ENCODE assay signal across 11 cellular contexts in the genomic region with DNA sequence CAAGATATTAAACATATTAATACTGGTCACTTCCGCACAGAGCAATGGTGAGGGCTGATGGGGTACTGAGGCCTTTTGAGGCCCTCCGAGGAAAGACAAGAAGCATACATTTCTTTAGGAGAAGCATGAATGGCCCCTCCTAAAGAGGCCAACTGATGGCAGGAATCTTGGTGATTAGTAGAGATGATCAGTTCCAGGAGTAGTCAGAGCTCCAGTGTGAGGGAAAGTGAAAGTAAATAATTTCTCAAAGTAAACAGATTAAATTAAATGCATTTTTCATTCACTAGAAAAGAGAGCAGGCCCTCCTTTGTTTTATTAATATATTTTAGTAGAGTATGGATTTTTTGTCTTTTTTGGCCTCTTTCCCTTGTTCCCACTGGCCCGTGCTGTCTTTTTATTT. TPM values are rescaled to one million over a fixed set of nuclear protein-coding genes. Genes with fewer than 3 reads are reported as not detected.
A peak's percentile ranks its signal among the peaks of the same experiment; 100 is the strongest.
DNase-seq lines count a peak whose midpoint lies in the region; TF ChIP-seq lines count a peak whose summit lies in the region.
"Had no signal": no experiment of that assay in that cellular context is flagged by ENCODE, and none has a peak within 500 bp of the region (broad histone marks: within the 10 kb centered on the region; RNA-seq: fewer than 3 reads in every experiment).

No MANE protein-coding gene starts in this region.

- no peaks in the 10 kb centered on the region for H4K20me1 ChIP-seq in neural progenitor cell (ENCODE audit: low read depth)

- 61 to 65% methylated on average over 3 of the region's 3 CpGs for WGBS in tibial nerve, 2 donors

- TF ChIP-seq CTCF in tibial nerve (IDR thresholded peaks at IDR 0.05), result no peak
- TF ChIP-seq CTCF in neural progenitor cell (IDR thresholded peaks at IDR 0.05), result no peak

- TF ChIP-seq EP300 in tibial nerve (IDR thresholded peaks at IDR 0.05), result no peak

- H3K36me3 Mint-ChIP-seq in activated naive CD4-positive, alpha-beta T cell treated with anti-CD3 and anti-CD28 coated beads, Interleukin-2, amount 10 ng/mL, durations not matched to agents 7 days and 5 days, result no peaks in the 10 kb centered on the region
- H3K36me3 Mint-ChIP-seq in neural progenitor cell, result no peaks in the 10 kb centered on the region
- H3K36me3 Mint-ChIP-seq: type B pancreatic cell had no signal

- peaks cover 36% of the 10 kb centered on the region for H3K4me1 Mint-ChIP-seq in activated naive CD4-positive, alpha-beta T cell treated with anti-CD3 and anti-CD28 coated beads, Interleukin-2, amount 10 ng/mL, durations not matched to agents 7 days and 5 days
- H3K4me1 Mint-ChIP-seq in neural progenitor cell, result peaks cover 20% of the 10 kb centered on the region

- H3K9ac ChIP-seq in endocrine pancreas (ENCODE audit: control insufficient read depth, insufficient read depth, low read length) (no peak overlapping the region), neural progenitor cell (no peak overlapping the region)

- H3K9me3 Mint-ChIP-seq in activated naive CD4-positive, alpha-beta T cell treated with anti-CD3 and anti-CD28 coated beads, Interleukin-2, amount 10 ng/mL, durations not matched to agents 7 days and 5 days, result no peaks in the 10 kb centered on the region
- H3K9me3 Mint-ChIP-seq in neural progenitor cell, result no peaks in the 10 kb centered on the region
- H3K9me3 Mint-ChIP-seq: type B pancreatic cell had no signal

- H3K79me2 ChIP-seq in neural progenitor cell (ENCODE audit: low read depth), result no peaks in the 10 kb centered on the region

- no peak for DNase-seq in activated naive CD4-positive, alpha-beta T cell treated with anti-CD3 and anti-CD28 coated beads, Interleukin-2, amount 10 ng/mL, durations not matched to agents 7 days and 5 days
- DNase-seq in activated naive CD4-positive, alpha-beta T cell treated with anti-CD3 and anti-CD28 coated beads, Interleukin-2, amount 50 U/mL, for 16 hours, result no peak
- DNase-seq in RPMI7951 (ENCODE audit: low read depth), result peak; percentile 30
- no peak for DNase-seq in tibial nerve (ENCODE audit: low spot score in 2 of 2)
- no peak for DNase-seq in neural progenitor cell (ENCODE audit: low spot score)
- no peak for DNase-seq in RKO (ENCODE audit: low spot score)
- no peak for DNase-seq in COLO668 (lab: John Stamatoyannopoulos, UW; ENCODE audit: unreplicated experiment)
- DNase-seq: islet precursor cell, NCI-H446 treated with DMSO at 0.1 percent for 48 hours had no signal

- H3K4me3 Mint-ChIP-seq in activated naive CD4-positive, alpha-beta T cell treated with anti-CD3 and anti-CD28 coated beads, Interleukin-2, amount 10 ng/mL, durations not matched to agents 7 days and 5 days, result peak overlapping the region; percentile 65
- H3K4me3 Mint-ChIP-seq in neural progenitor cell, result no peak overlapping the region

- H3K4me1 ChIP-seq in endocrine pancreas (ENCODE audit: control insufficient read depth, insufficient read depth, low read length) (no peaks in the 10 kb centered on the region), tibial nerve (peaks cover 0 to 26% (median 5%) of the 10 kb centered on the region in 4 donors), neural progenitor cell (peaks cover 29% of the 10 kb centered on the region)

- H3K36me3 ChIP-seq in endocrine pancreas (ENCODE audit: control insufficient read depth, insufficient read depth, low read length) (no peaks in the 10 kb centered on the region), tibial nerve (no peaks in the 10 kb centered on the region), neural progenitor cell (no peaks in the 10 kb centered on the region)

- no peak for TF ChIP-seq POLR2A in tibial nerve (IDR thresholded peaks at IDR 0.05)

- no peaks in the 10 kb centered on the region for H3K9me3 ChIP-seq in endocrine pancreas (ENCODE audit: control insufficient read depth, low read length)
- no peaks in the 10 kb centered on the region for H3K9me3 ChIP-seq in tibial nerve
- H3K9me3 ChIP-seq in neural progenitor cell (ENCODE audit: low read depth), result no peaks in the 10 kb centered on the region

- no peak overlapping the region for H2AFZ ChIP-seq in neural progenitor cell (replicated peaks)

- no peaks in the 10 kb centered on the region for H3K27me3 ChIP-seq in endocrine pancreas (ENCODE audit: control insufficient read depth, insufficient read depth, low read length)
- H3K27me3 ChIP-seq in tibial nerve, result no peaks in the 10 kb centered on the region
- no peaks in the 10 kb centered on the region for H3K27me3 ChIP-seq in neural progenitor cell

- no peak overlapping the region for H3K4me2 ChIP-seq in neural progenitor cell

- H3K27ac Mint-ChIP-seq in activated naive CD4-positive, alpha-beta T cell treated with anti-CD3 and anti-CD28 coated beads, Interleukin-2, amount 10 ng/mL, durations not matched to agents 7 days and 5 days, result peak overlapping the region; percentile 96
- H3K27ac Mint-ChIP-seq in neural progenitor cell, result no peak overlapping the region

- no peaks in the 10 kb centered on the region for H3F3A ChIP-seq in neural progenitor cell (ENCODE audit: low read depth)

- H3K27ac ChIP-seq in tibial nerve (peak overlapping the region in 3 of 4 donors; percentile 5 to 67 (median 39)), neural progenitor cell (no peak overlapping the region)

- H3K4me3 ChIP-seq in endocrine pancreas (ENCODE audit: control insufficient read depth, insufficient read depth, low read length), result peak overlapping the region; percentile 79
- no peak overlapping the region for H3K4me3 ChIP-seq in tibial nerve
- no peak overlapping the region for H3K4me3 ChIP-seq in neural progenitor cell

- CTCF ChIA-PET in activated naive CD4-positive, alpha-beta T cell treated with anti-CD3 and anti-CD28 coated beads, Interleukin-2, amount 10 ng/mL, durations not matched to agents 7 days and 5 days (lab: Charles Lee), result no interaction called here

- H3K27me3 Mint-ChIP-seq in activated naive CD4-positive, alpha-beta T cell treated with anti-CD3 and anti-CD28 coated beads, Interleukin-2, amount 10 ng/mL, durations not matched to agents 7 days and 5 days, result no peaks in the 10 kb centered on the region
- peaks cover 4% of the 10 kb centered on the region for H3K27me3 Mint-ChIP-seq in neural progenitor cell (ENCODE audit: insufficient read depth, low read depth)

RNA-seq across cellular contexts. Expression of gene NOX3, which starts 38.2 kb away (rescaled TPM):
- not detected in 2 replicates for total RNA-seq in RPMI7951 (2014; rRNA removed; shearing (Covaris generic))
- not detected for total RNA-seq in tibial nerve
- total RNA-seq in neural progenitor cell (ENCODE audit: low replicate concordance), result not detected in 2 replicates
